ENCODE assay signal across 35 cellular contexts in genomic region chr6:126133984-126134383, GRCh38.
"Had no signal": no experiment of that assay in that cellular context is flagged by ENCODE, and none has a peak within 500 bp of the region (broad histone marks: within the 10 kb centered on the region; RNA-seq: fewer than 3 reads in every experiment).

No MANE protein-coding gene starts in this region.

- H3K36me3 ChIP-seq: MG63 had no signal

- H3K27me3 ChIP-seq: MG63 had no signal

- DNase-seq: Kasumi-1, MG63, MM.1S, MV-4-11, NCI-H1048, NCI-H1092, NCI-H1092 treated with DMSO at 0.1 percent for 48 hours, NCI-H1105, NCI-H1105 treated with DMSO at 0.1 percent for 48 hours, NCI-H1417, NCI-H1417 treated with DMSO at 0.1 percent for 48 hours, NCI-H1436, NCI-H1436 treated with DMSO at 0.1 percent for 48 hours, NCI-H146, NCI-H1694, NCI-H1694 treated with DMSO at 0.1 percent for 48 hours, NCI-H187, NCI-H187 treated with DMSO at 0.1 percent for 48 hours, NCI-H1930, NCI-H2029, NCI-H2029 treated with DMSO at 0.1 percent for 48 hours, NCI-H2081, NCI-H2081 treated with DMSO at 0.1 percent for 48 hours, NCI-H2107, NCI-H2171, NCI-H2171 treated with DMSO at 0.1 percent for 48 hours, NCI-H2227 treated with DMSO at 0.1 percent for 48 hours, NCI-H226, NCI-H345, NCI-H446, NCI-H446 treated with DMSO at 0.1 percent for 48 hours, NCI-H510A, NCI-H510A treated with DMSO at 0.1 percent for 48 hours, NCI-H524, NCI-H524 treated with DMSO at 0.1 percent for 48 hours had no signal

- H3K4me3 ChIP-seq: MG63 had no signal
